2 cellular contexts compared by ENCODE assay signal in the genomic region with DNA sequence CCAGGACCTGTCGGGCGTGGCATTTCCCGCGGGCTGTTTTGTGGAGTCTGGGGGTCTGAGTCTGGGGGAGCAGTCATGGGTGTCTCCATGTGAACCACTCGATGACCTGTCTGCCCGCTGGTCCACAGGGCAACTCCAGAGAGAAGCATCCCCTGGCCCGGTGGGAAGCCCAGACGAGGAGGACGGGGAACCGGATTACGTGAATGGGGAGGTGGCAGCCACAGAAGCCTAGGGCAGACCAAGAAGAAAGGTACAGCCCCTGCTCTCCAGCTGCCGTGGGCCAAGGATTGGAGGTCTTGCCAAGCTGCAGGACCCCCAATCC.
A peak's percentile ranks its signal among the peaks of the same experiment; 100 is the strongest.
TF ChIP-seq lines count a peak whose summit lies in the region.

No MANE protein-coding gene starts in this region.

TF ChIP-seq in HEK293, 187 proteins besides CTCF, POLR2A, EP300 and RAD21:
- TF ChIP-seq ZBTB17 (tag by site-specific recombination; IDR thresholded peaks at IDR 0.05) (no peak), KLF1 (tag by site-specific recombination; IDR thresholded peaks at IDR 0.05) (0 out of 2 replicates have a peak, but pooled peaks have one; percentile 3), ZNF560 (tag by site-specific recombination; IDR thresholded peaks at IDR 0.05; ENCODE audit: borderline replicate concordance) (no peak), ZNF701 (tag by site-specific recombination; IDR thresholded peaks at IDR 0.05) (no peak)

TF ChIP-seq in K562, 482 proteins besides CTCF, POLR2A, EP300 and RAD21:
- TF ChIP-seq HDGF (IDR thresholded peaks at IDR 0.05): no peak
- no peak for TF ChIP-seq CREBBP (IDR thresholded peaks at IDR 0.05; ENCODE audit: low read depth, low read length)
- TF ChIP-seq POLR2G (IDR thresholded peaks at IDR 0.05; ENCODE audit: low read depth, low read length): 0 out of 2 replicates have a peak, but pooled peaks have one; percentile 47
- TF ChIP-seq L3MBTL2 (IDR thresholded peaks at IDR 0.05): no peak
